9 cellular contexts compared by ENCODE assay signal in genomic region chr1:228830954-228831481, GRCh38.
DNase-seq lines count a peak whose midpoint lies in the region; ATAC-seq and TF ChIP-seq lines count a peak whose summit lies in the region.
"Had no signal": no experiment of that assay in that cellular context is flagged by ENCODE, and none has a peak within 500 bp of the region (broad histone marks: within the 10 kb centered on the region; RNA-seq: fewer than 3 reads in every experiment).

No MANE protein-coding gene starts in this region.

- ATAC-seq in GM18870 (IDR thresholded peaks at IDR 0.05; ENCODE audit: unreplicated experiment) (peak; percentile 83), HG02759 (IDR thresholded peaks at IDR 0.05; ENCODE audit: unreplicated experiment) (peak; percentile 76)

- H3K9me3 ChIP-seq in SK-N-SH (no peaks in the 10 kb centered on the region), neuronal stem cell (replicated peaks in 1 of 2; ENCODE audit: control insufficient read depth in 2 of 2, insufficient read depth in 1 of 2, low read depth in 1 of 2, low read length in 2 of 2) (no peaks in the 10 kb centered on the region)
- H3K9me3 ChIP-seq: SJCRH30 had no signal

- no peak overlapping the region for H2BK120ac ChIP-seq in neuronal stem cell (ENCODE audit: low read depth, low read length)

- H3K18ac ChIP-seq in neuronal stem cell (ENCODE audit: low read length): peak overlapping the region; percentile 71

- H4K8ac ChIP-seq in neuronal stem cell (ENCODE audit: low read depth, low read length): no peak overlapping the region

- H3K9ac ChIP-seq in SK-N-SH: no peak overlapping the region
- no peak overlapping the region for H3K9ac ChIP-seq in neuronal stem cell (ENCODE audit: low read depth, low read length, poor library complexity)

- POLR2A ChIA-PET in SK-N-SH (lab: Yijun Ruan, JAX): no interaction called here

- TF ChIP-seq RAD21 in SK-N-SH (IDR thresholded peaks at IDR 0.05; ENCODE audit: low read length): no peak

- H3K27ac ChIP-seq in SK-N-SH (ENCODE audit: low read depth in 2 of 2, low read length in 1 of 2) (no peak overlapping the region), neuronal stem cell (replicated peaks; ENCODE audit: low read length) (no peak overlapping the region)
- H3K27ac ChIP-seq: SJCRH30 had no signal

- no peaks in the 10 kb centered on the region for H3F3A ChIP-seq in SK-N-SH (replicated peaks; ENCODE audit: insufficient read depth)

- DNase-seq in SK-N-SH (no peak), neuronal stem cell (ENCODE audit: low spot score) (no peak), UCSD-AML1 (lab: John Stamatoyannopoulos, UW; ENCODE audit: unreplicated experiment) (no peak), NOMO-1 treated with dmso at 0.1 percent for 144 hours (lab: John Stamatoyannopoulos, UW; ENCODE audit: unreplicated experiment) (no peak), iPS-NIHi11 (ENCODE audit: low spot score) (no peak), NCI-H1417 (lab: John Stamatoyannopoulos, UW) (no peak)

- no peak for TF ChIP-seq CTCF in SK-N-SH (IDR thresholded peaks at IDR 0.05)

- H3K27me3 ChIP-seq in SK-N-SH (ENCODE audit: insufficient read depth) (no peaks in the 10 kb centered on the region; the same call in 1 of the 2 replicates), neuronal stem cell (ENCODE audit: control insufficient read depth in 3 of 3, insufficient read depth in 3 of 3, low read depth in 1 of 3, low read length in 3 of 3) (peaks cover 0 to 3% (median 0%) of the 10 kb centered on the region in 3 experiments)
- H3K27me3 ChIP-seq: SJCRH30 had no signal

- H3K4me3 ChIP-seq in SK-N-SH (ENCODE audit: low read depth in 2 of 2, low read length in 1 of 2): no peak overlapping the region
- H3K4me3 ChIP-seq in neuronal stem cell (ENCODE audit: low read length in 2 of 2): no peak overlapping the region
- H3K4me3 ChIP-seq: SJCRH30 had no signal

- H3K4me2 ChIP-seq in SK-N-SH (no peak overlapping the region), neuronal stem cell (ENCODE audit: insufficient read depth, low read length, poor library complexity, severe bottlenecking) (no peak overlapping the region)

- H3K79me2 ChIP-seq in SK-N-SH (ENCODE audit: insufficient read depth): no peaks in the 10 kb centered on the region

- CTCF ChIA-PET in SK-N-SH (lab: Yijun Ruan, JAX): no interaction called here

- no peak overlapping the region for H3K23ac ChIP-seq in neuronal stem cell (ENCODE audit: low read depth, low read length, poor library complexity)

- H3K36me3 ChIP-seq in SK-N-SH (replicated peaks in 1 of 2; ENCODE audit: control insufficient read depth in 1 of 2, insufficient read depth in 2 of 2, low read length in 1 of 2) (no peaks in the 10 kb centered on the region), neuronal stem cell (replicated peaks in 1 of 2; ENCODE audit: control insufficient read depth in 2 of 2, insufficient read depth in 2 of 2, low read length in 2 of 2) (no peaks in the 10 kb centered on the region)
- H3K36me3 ChIP-seq: SJCRH30 had no signal

- H3K79me1 ChIP-seq in neuronal stem cell (ENCODE audit: low read depth, low read length): no peaks in the 10 kb centered on the region

- no peak overlapping the region for H2AK5ac ChIP-seq in neuronal stem cell (ENCODE audit: low read depth, low read length)

- WGBS in SK-N-SH (ENCODE audit: low lambda C conversion rate): 30% methylated on average over 7 of the region's 7 CpGs
- no CpG with 5 or more reads among the region's 7 CpGs for WGBS in neuronal stem cell (ENCODE audit: extremely low coverage in 2 of 2, insufficient read length in 2 of 2, insufficient replicate concordance in 1 of 2), 2 donors

- H2AFZ ChIP-seq in SK-N-SH (ENCODE audit: low read depth) (no peak overlapping the region), neuronal stem cell (ENCODE audit: low read length) (no peak overlapping the region)

- peak in 1 of 2 experiments; percentile 40; a peak in 1 of 4 replicates for TF ChIP-seq EP300 in SK-N-SH (IDR thresholded peaks at IDR 0.05; ENCODE audit: borderline replicate concordance in 1 of 2, low read depth in 1 of 2, low read length in 1 of 2)

- H3K14ac ChIP-seq in neuronal stem cell (ENCODE audit: low read length): no peak overlapping the region

- H3K4me1 ChIP-seq in SK-N-SH (ENCODE audit: control insufficient read depth in 1 of 2, insufficient read depth in 2 of 2, low read depth in 1 of 2, low read length in 1 of 2) (peaks cover 0 to 7% of the 10 kb centered on the region in 2 experiments; a peak in 1 of 4 replicates), neuronal stem cell (ENCODE audit: control insufficient read depth in 2 of 2, insufficient read depth in 1 of 2, low read depth in 1 of 2, low read length in 2 of 2) (peaks cover 7 to 10% of the 10 kb centered on the region in 2 donors)

- no peaks in the 10 kb centered on the region for H4K20me1 ChIP-seq in SK-N-SH (ENCODE audit: insufficient read depth)

- H3K9me2 ChIP-seq in SK-N-SH: no peaks in the 10 kb centered on the region

- H3K4ac ChIP-seq in neuronal stem cell (ENCODE audit: low read length): no peak overlapping the region

- no peak overlapping the region for H2BK12ac ChIP-seq in neuronal stem cell (ENCODE audit: low read length)

- H4K91ac ChIP-seq in neuronal stem cell (ENCODE audit: low read depth, low read length, poor library complexity): no peak overlapping the region

- H2BK15ac ChIP-seq in neuronal stem cell (ENCODE audit: low read length): no peak overlapping the region

- H2BK5ac ChIP-seq in neuronal stem cell (ENCODE audit: low read length): no peak overlapping the region

TF ChIP-seq in SK-N-SH, 30 proteins besides CTCF, POLR2A, EP300 and RAD21:
- TF ChIP-seq RXRA (IDR thresholded peaks at IDR 0.05; ENCODE audit: borderline replicate concordance, low read depth) (no peak), FOSL2 (IDR thresholded peaks at IDR 0.05; ENCODE audit: borderline replicate concordance, low read depth) (peak; percentile 63; the same call in 1 of the 2 replicates), JUND (IDR thresholded peaks at IDR 0.05) (peak; percentile 31; the same call in 1 of the 2 replicates)
